ENCODE assay signal across 8 cellular contexts in genomic region chr9:94168203-94169000, GRCh38.
DNase-seq lines count a peak whose midpoint lies in the region; ATAC-seq and TF ChIP-seq lines count a peak whose summit lies in the region.

No MANE protein-coding gene starts in this region.

- H3K4me3 ChIP-seq in Panc1 (ENCODE audit: low read depth in 2 of 2, low read length in 2 of 2): peak overlapping the region; percentile 90 to 92
- peak overlapping the region; percentile 57 for H3K4me3 ChIP-seq in epithelial cell of proximal tubule (ENCODE audit: low read depth, low read length)
- peak overlapping the region; percentile 96 for H3K4me3 ChIP-seq in psoas muscle

- H3K9me3 ChIP-seq in Panc1 (ENCODE audit: control insufficient read depth, insufficient read depth, low read depth, low read length): no peaks in the 10 kb centered on the region
- H3K9me3 ChIP-seq in psoas muscle: no peaks in the 10 kb centered on the region

- peak; percentile 21 for DNase-seq in EH (ENCODE audit: low read depth)
- DNase-seq in Panc1 (ENCODE audit: low read depth, low spot score): no peak
- DNase-seq in epithelial cell of proximal tubule (ENCODE audit: low read depth): no peak
- no peak for DNase-seq in psoas muscle

- CTCF ChIA-PET in Panc1 (lab: Charles Lee): interaction anchor here (0.6 kb wide), 1 partner anchor 87 kb away, joined by 4 read pairs; no protein-coding TSS in a partner anchor

- TF ChIP-seq CTCF in Panc1 (IDR thresholded peaks at IDR 0.05) (no peak), epithelial cell of proximal tubule (conservative IDR thresholded peaks at IDR 0.05; ENCODE audit: low read depth, low read length) (no peak), psoas muscle (IDR thresholded peaks at IDR 0.05) (no peak)

- 5 to 9% (median 7%) methylated on average over 10 of the region's 10 CpGs for WGBS in psoas muscle, 3 donors

- H3K36me3 ChIP-seq in Panc1 (ENCODE audit: control insufficient read depth, insufficient read depth, low read length) (peaks cover 15% of the 10 kb centered on the region), psoas muscle (ENCODE audit: insufficient read depth in 1 of 2, low read depth in 1 of 2) (peaks cover 1% of the 10 kb centered on the region in 2 donors)

- H3K27me3 ChIP-seq in Panc1 (ENCODE audit: control insufficient read depth, insufficient read depth, low read length): no peaks in the 10 kb centered on the region
- H3K27me3 ChIP-seq in psoas muscle (ENCODE audit: insufficient read depth in 3 of 3, low read length in 2 of 3): no peaks in the 10 kb centered on the region

- in situ Hi-C loops in Panc1 (cut with HindIII; ENCODE audit: low pct_unique_long_range_greater_than_20kb, low sequenced_read_pairs): no loop called here

- no TSS peak for BruUV-seq in Panc1 (replicated peaks; lab: Mats Ljungman, UMichigan)

- POLR2A ChIA-PET in Panc1 (lab: Charles Lee): interaction anchor here (0.6 to 0.8 kb wide), 2 partner anchors 15 to 28 kb away, joined by 6 to 12 read pairs; no protein-coding TSS in a partner anchor

- intact Hi-C loops in Panc1 (cut with micrococcal nuclease; ENCODE audit: unreplicated experiment) (loop anchor here (10.0 kb wide), 1 partner anchor 104 kb away; no protein-coding TSS in a partner anchor), psoas muscle (cut with DNase I) (no loop called here)

- H3K4me1 ChIP-seq in Panc1 (ENCODE audit: control insufficient read depth, insufficient read depth, low read length) (peaks cover 20% of the 10 kb centered on the region), psoas muscle (peaks cover 55% of the 10 kb centered on the region)

- H3K27ac ChIP-seq in Panc1 (ENCODE audit: low read length) (peak overlapping the region; percentile 96), psoas muscle (peak overlapping the region; percentile 100)

- ATAC-seq in Panc1 (no peak), psoas muscle (no peak), GM18867 (IDR thresholded peaks at IDR 0.05; ENCODE audit: unreplicated experiment) (no peak), GM18498 (IDR thresholded peaks at IDR 0.05; ENCODE audit: unreplicated experiment) (no peak), GM21526 (IDR thresholded peaks at IDR 0.05; ENCODE audit: low FRiP score, unreplicated experiment) (no peak), GM21825 (IDR thresholded peaks at IDR 0.05; ENCODE audit: unreplicated experiment) (no peak)
